20 cellular contexts compared by ENCODE assay signal in the genomic region with DNA sequence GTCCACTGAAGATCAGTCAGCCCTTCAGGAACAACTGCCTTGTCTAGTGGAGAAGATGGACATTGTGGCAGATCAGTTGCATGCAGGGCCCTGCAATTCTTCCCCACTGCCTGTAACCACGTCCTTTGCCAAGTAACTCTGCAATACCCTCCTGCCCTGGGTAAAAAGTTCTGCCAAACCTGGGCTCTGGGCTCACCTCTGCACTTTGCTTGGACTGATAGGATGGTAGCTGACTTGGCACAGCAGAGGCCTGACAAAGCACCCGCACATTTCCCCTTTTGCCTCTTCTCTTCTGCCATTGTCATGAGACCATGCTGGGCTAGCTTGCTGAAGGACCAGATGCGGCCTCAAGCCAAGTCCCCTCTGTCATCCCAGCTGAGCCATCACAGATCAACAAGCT.
A peak's percentile ranks its signal among the peaks of the same experiment; 100 is the strongest.
DNase-seq lines count a peak whose midpoint lies in the region; ATAC-seq, FAIRE-seq and TF ChIP-seq lines count a peak whose summit lies in the region.
"Had no signal": no experiment of that assay in that cellular context is flagged by ENCODE, and none has a peak within 500 bp of the region (broad histone marks: within the 10 kb centered on the region; RNA-seq: fewer than 3 reads in every experiment).

No MANE protein-coding gene starts in this region.

- TF ChIP-seq POLR2A in HepG2 (IDR thresholded peaks at IDR 0.05; ENCODE audit: insufficient read depth in 1 of 2, low read depth in 2 of 2, low read length in 2 of 2) = no peak

- H3K23ac ChIP-seq in neuronal stem cell (ENCODE audit: low read depth, low read length, poor library complexity) = no peak overlapping the region

- intact Hi-C loops in HepG2 (cut with micrococcal nuclease; ENCODE audit: unreplicated experiment) = no loop called here

- H4K91ac ChIP-seq in neuronal stem cell (ENCODE audit: low read depth, low read length, poor library complexity) = no peak overlapping the region

- H3K14ac ChIP-seq in neuronal stem cell (ENCODE audit: low read length) = no peak overlapping the region

- FAIRE-seq in HepG2 (lab: Jason Lieb, UNC) = no peak
- FAIRE-seq in urothelium cell line (lab: Jason Lieb, UNC) = peak; percentile 86
- FAIRE-seq: D721Med, G401.6, GM12892, HTR-8/SVneo had no signal

- in situ Hi-C loops in HepG2 (cut with HindIII; ENCODE audit: extremely low pct_ligation_motif_present, low pct_unique_long_range_greater_than_20kb) = no loop called here

- H3K4me2 ChIP-seq in HepG2 (ENCODE audit: low read depth, low read length) (no peak overlapping the region), neuronal stem cell (ENCODE audit: insufficient read depth, low read length, poor library complexity, severe bottlenecking) (no peak overlapping the region)

- H3K27ac ChIP-seq in liver (ENCODE audit: low read depth in 1 of 2, low read length in 2 of 2) (peak overlapping the region in 1 of 2 donors; percentile 54), HepG2 (ENCODE audit: extremely low read length, insufficient read depth, low read length) (no peak overlapping the region), neuronal stem cell (replicated peaks; ENCODE audit: low read length) (no peak overlapping the region)
- H3K27ac ChIP-seq: 22Rv1 had no signal

- POLR2A ChIA-PET in HepG2 (lab: Yijun Ruan, JAX) = no interaction called here

- no peak overlapping the region for H2BK120ac ChIP-seq in neuronal stem cell (ENCODE audit: low read depth, low read length)

- no peak overlapping the region for H4K8ac ChIP-seq in neuronal stem cell (ENCODE audit: low read depth, low read length)

- no peak for ATAC-seq in HepG2
- no peak for ATAC-seq in GM19324 (IDR thresholded peaks at IDR 0.05; ENCODE audit: low FRiP score, unreplicated experiment)
- ATAC-seq: CD8-positive, alpha-beta T cell had no signal

- no peak for TF ChIP-seq RAD21 in liver (IDR thresholded peaks at IDR 0.05)
- no peak for TF ChIP-seq RAD21 in HepG2 (CRISPR knock-in tag; IDR thresholded peaks at IDR 0.05)

- WGBS in liver = 58% methylated on average over 3 of the region's 3 CpGs
- 41% methylated on average over 3 of the region's 3 CpGs for WGBS in HepG2 (ENCODE audit: low lambda C conversion rate)
- WGBS in neuronal stem cell (ENCODE audit: extremely low coverage in 2 of 2, insufficient read length in 2 of 2, insufficient replicate concordance in 1 of 2), 2 donors = no CpG with 5 or more reads among the region's 3 CpGs

- no peak for TF ChIP-seq EP300 in HepG2 (IDR thresholded peaks at IDR 0.05; ENCODE audit: low read depth in 2 of 2, low read length in 2 of 2)
- TF ChIP-seq EP300 in HepG2 (CRISPR knock-in tag; IDR thresholded peaks at IDR 0.05; ENCODE audit: borderline replicate concordance) = no peak

- H3K79me2 ChIP-seq in HepG2 (ENCODE audit: insufficient read depth, low read length) = no peaks in the 10 kb centered on the region

- H2BK5ac ChIP-seq in neuronal stem cell (ENCODE audit: low read length) = peak overlapping the region; percentile 31

- H3K36me3 ChIP-seq in liver (ENCODE audit: control insufficient read depth in 4 of 4, insufficient read depth in 3 of 4, low read depth in 1 of 4, low read length in 3 of 4) (no peaks in the 10 kb centered on the region), HepG2 (replicated peaks in 1 of 2; ENCODE audit: control insufficient read depth in 1 of 2, insufficient read depth in 2 of 2, low read length in 2 of 2) (no peaks in the 10 kb centered on the region), neuronal stem cell (replicated peaks in 1 of 2; ENCODE audit: control insufficient read depth in 2 of 2, insufficient read depth in 2 of 2, low read length in 2 of 2) (no peaks in the 10 kb centered on the region)
- H3K36me3 ChIP-seq: HAP-1 had no signal

- peak; percentile 31 for DNase-seq in activated effector memory CD4-positive, alpha-beta T cell treated with anti-CD3 and anti-CD28 coated beads, Interleukin-2, amount 50 U/mL, for 16 hours
- no peak for DNase-seq in activated effector memory CD4-positive, alpha-beta T cell treated with Interleukin-2 at 50 U/mL for 16 hours
- DNase-seq in HepG2 (ENCODE audit: low spot score) (no peak), neuronal stem cell (ENCODE audit: low spot score) (no peak), urothelium cell line (ENCODE audit: low spot score) (no peak)
- DNase-seq in activated CD4-positive, CD25-positive, alpha-beta regulatory T cell treated with anti-CD3 and anti-CD28 coated beads, Interleukin-2, amount 50 U/mL, for 72 hours = no peak
- DNase-seq: CD8-positive, alpha-beta T cell; COR-L47; DMS153; DMS79 treated with DMSO at 0.1 percent for 48 hours; EL; GOT3 had no signal

- H3K79me1 ChIP-seq in neuronal stem cell (ENCODE audit: low read depth, low read length) = no peaks in the 10 kb centered on the region

- H3K4me1 ChIP-seq in liver (ENCODE audit: control insufficient read depth in 4 of 4, insufficient read depth in 4 of 4, low read length in 3 of 4) (peaks cover 0 to 8% (median 2%) of the 10 kb centered on the region in 4 donors), HepG2 (ENCODE audit: insufficient read depth, low read length) (no peaks in the 10 kb centered on the region), neuronal stem cell (ENCODE audit: control insufficient read depth in 2 of 2, insufficient read depth in 1 of 2, low read depth in 1 of 2, low read length in 2 of 2) (peaks cover 4 to 13% of the 10 kb centered on the region in 2 donors)

- H2BK15ac ChIP-seq in neuronal stem cell (ENCODE audit: low read length) = no peak overlapping the region

- H3K27me3 ChIP-seq in liver (ENCODE audit: control insufficient read depth in 4 of 4, insufficient read depth in 4 of 4, low read length in 3 of 4) = no peaks in the 10 kb centered on the region
- H3K27me3 ChIP-seq in HepG2 (ENCODE audit: control insufficient read depth in 1 of 2, insufficient read depth in 2 of 2, low read length in 2 of 2) = peaks cover 14 to 52% of the 10 kb centered on the region in 2 experiments; a peak in 4 of 5 replicates
- peaks cover 0 to 10% (median 0%) of the 10 kb centered on the region in 3 experiments for H3K27me3 ChIP-seq in neuronal stem cell (ENCODE audit: control insufficient read depth in 3 of 3, insufficient read depth in 3 of 3, low read depth in 1 of 3, low read length in 3 of 3)

- no peaks in the 10 kb centered on the region for H4K20me1 ChIP-seq in HepG2 (ENCODE audit: insufficient read depth, low read length)

- CTCF ChIA-PET in HepG2 (lab: Yijun Ruan, JAX; ENCODE audit: low intra/inter-chr PET ratio, low total read pairs) = no interaction called here

- no TSS peak for BruUV-seq in HepG2 (replicated peaks; lab: Mats Ljungman, UMichigan)

- H3K9ac ChIP-seq in liver (ENCODE audit: low read depth in 1 of 2, low read length in 2 of 2) (no peak overlapping the region), HepG2 (ENCODE audit: insufficient read depth, low read depth, low read length) (no peak overlapping the region), neuronal stem cell (ENCODE audit: low read depth, low read length, poor library complexity) (no peak overlapping the region)

- H3K4me3 ChIP-seq in liver (ENCODE audit: low read depth in 1 of 3, low read length in 3 of 3) (no peak overlapping the region), HepG2 (replicated peaks in 1 of 3; ENCODE audit: insufficient read depth in 1 of 3, low read depth in 2 of 3, low read length in 3 of 3) (no peak overlapping the region), neuronal stem cell (ENCODE audit: low read length in 2 of 2) (no peak overlapping the region)
- H3K4me3 ChIP-seq: HAP-1 had no signal

- H2AK5ac ChIP-seq in neuronal stem cell (ENCODE audit: low read depth, low read length) = no peak overlapping the region

- H2AFZ ChIP-seq in HepG2 (ENCODE audit: low read length) = no peak overlapping the region
- no peak overlapping the region for H2AFZ ChIP-seq in neuronal stem cell (ENCODE audit: low read length)

- H3K9me3 ChIP-seq in liver (ENCODE audit: control insufficient read depth in 4 of 4, low read length in 3 of 4) = no peaks in the 10 kb centered on the region
- no peaks in the 10 kb centered on the region for H3K9me3 ChIP-seq in HepG2 (ENCODE audit: low read length)
- H3K9me3 ChIP-seq in neuronal stem cell (replicated peaks in 1 of 2; ENCODE audit: control insufficient read depth in 2 of 2, insufficient read depth in 1 of 2, low read depth in 1 of 2, low read length in 2 of 2) = no peaks in the 10 kb centered on the region
- H3K9me3 ChIP-seq: HAP-1 had no signal

- H2BK12ac ChIP-seq in neuronal stem cell (ENCODE audit: low read length) = no peak overlapping the region

- no peak for TF ChIP-seq CTCF in liver (IDR thresholded peaks at IDR 0.05; ENCODE audit: low read depth, low read length, missing input control)
- TF ChIP-seq CTCF in HepG2 (CRISPR knock-in tag; IDR thresholded peaks at IDR 0.05) = no peak

- no peak overlapping the region for H3K18ac ChIP-seq in neuronal stem cell (ENCODE audit: low read length)

- H3K4ac ChIP-seq in neuronal stem cell (ENCODE audit: low read length) = no peak overlapping the region

TF ChIP-seq in liver, 16 proteins besides CTCF, POLR2A, EP300 and RAD21:
- TF ChIP-seq FOXA2 (IDR thresholded peaks at IDR 0.05) (no peak), HNF4A (conservative IDR thresholded peaks at IDR 0.05) (peak; percentile 19 to 71), RXRA (IDR thresholded peaks at IDR 0.05) (peak in 1 of 2 donors; percentile 47), SP1 (IDR thresholded peaks at IDR 0.05) (no peak)

TF ChIP-seq in HepG2, 621 proteins besides CTCF, POLR2A, EP300 and RAD21:
- no peak for TF ChIP-seq SMYD3 (CRISPR knock-in tag; IDR thresholded peaks at IDR 0.05)
- TF ChIP-seq ZNF432 (CRISPR knock-in tag; IDR thresholded peaks at IDR 0.05; ENCODE audit: borderline replicate concordance) = no peak
- TF ChIP-seq SP2 (CRISPR knock-in tag; IDR thresholded peaks at IDR 0.05) = no peak
- no peak for TF ChIP-seq ATF1 (CRISPR knock-in tag; IDR thresholded peaks at IDR 0.05)
